17 cellular contexts compared by ENCODE assay signal in the genomic region with DNA sequence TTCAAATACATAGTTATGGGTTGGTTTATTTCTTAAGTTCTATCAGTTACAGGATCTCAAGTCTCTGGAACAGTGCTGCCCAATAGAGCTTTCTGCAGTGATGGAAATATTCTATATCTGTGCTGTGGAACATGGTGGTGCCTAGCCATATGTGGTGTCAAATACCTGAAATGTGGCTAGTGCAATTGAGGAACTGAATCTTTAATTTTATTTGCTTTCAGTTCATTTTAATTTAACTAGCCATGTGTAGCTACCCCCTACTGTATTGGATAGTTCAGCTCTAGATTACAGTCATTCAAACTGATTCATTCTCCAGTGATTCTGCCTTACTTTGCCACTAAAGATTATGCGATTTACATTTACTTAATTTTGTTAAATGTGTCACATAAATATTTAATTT.
DNase-seq lines count a peak whose midpoint lies in the region; ATAC-seq and TF ChIP-seq lines count a peak whose summit lies in the region.
"Had no signal": no experiment of that assay in that cellular context is flagged by ENCODE, and none has a peak within 500 bp of the region (broad histone marks: within the 10 kb centered on the region; RNA-seq: fewer than 3 reads in every experiment).

No MANE protein-coding gene starts in this region.

- intact Hi-C loops in CD14-positive monocyte (cut with micrococcal nuclease): no loop called here

- no peaks in the 10 kb centered on the region for H3K27me3 Mint-ChIP-seq in CD14-positive monocyte (ENCODE audit: low read depth in 3 of 3)
- H3K27me3 Mint-ChIP-seq: activated naive CD8-positive, alpha-beta T cell treated with anti-CD3 and anti-CD28 coated beads, Interleukin-2, amount 50 U/mL, for 24 hours had no signal

- no peak for TF ChIP-seq CTCF in CD14-positive monocyte (IDR thresholded peaks at IDR 0.05)

- no peaks in the 10 kb centered on the region for H3K9me3 Mint-ChIP-seq in CD14-positive monocyte
- H3K9me3 Mint-ChIP-seq: activated naive CD8-positive, alpha-beta T cell treated with anti-CD3 and anti-CD28 coated beads, Interleukin-2, amount 50 U/mL, for 24 hours had no signal

- no peak overlapping the region for H3K4me3 Mint-ChIP-seq in CD14-positive monocyte
- H3K4me3 Mint-ChIP-seq: activated naive CD8-positive, alpha-beta T cell treated with anti-CD3 and anti-CD28 coated beads, Interleukin-2, amount 50 U/mL, for 24 hours; activated T-cell treated with anti-CD3 and anti-CD28 coated beads, Interleukin-2, amount 50 U/mL, for 72 hours had no signal

- peak; percentile 34 for DNase-seq in NOMO-1 treated with DMSO at 0.1 percent for 48 hours (lab: John Stamatoyannopoulos, UW; ENCODE audit: unreplicated experiment)
- DNase-seq in NOMO-1 treated with dmso at 0.1 percent for 144 hours (lab: John Stamatoyannopoulos, UW; ENCODE audit: unreplicated experiment): no peak
- DNase-seq in GM03348 (ENCODE audit: low spot score): no peak
- DNase-seq in epidermal melanocyte (ENCODE audit: insufficient read length, low spot score): no peak
- DNase-seq in CD14-positive monocyte (ENCODE audit: low spot score): no peak
- no peak for DNase-seq in DMS 273 treated with DMSO at 0.1 percent for 48 hours (lab: John Stamatoyannopoulos, UW)
- DNase-seq: 8988T; activated CD4-positive, alpha-beta T cell treated with anti-CD3 and anti-CD28 coated beads, Interleukin-2, amount 50 U/mL, for 48 hours; activated naive CD8-positive, alpha-beta T cell treated with anti-CD3 and anti-CD28 coated beads, Interleukin-2, amount 50 U/mL, for 24 hours; activated T-cell treated with anti-CD3 and anti-CD28 coated beads, Interleukin-2, amount 50 U/mL, for 72 hours; DMS53; NCI-H187; NCI-H510A; stimulated activated CD4-positive, alpha-beta T cell treated with anti-CD3 and anti-CD28 coated beads, Interleukin-2, amount 100 ng/mL, for 48 hours; stimulated activated CD8-positive, alpha-beta memory T cell treated with anti-CD3 and anti-CD28 coated beads, Interleukin-4, amount 100 ng/mL, for 48 hours had no signal

- no peak overlapping the region for H3K27ac Mint-ChIP-seq in CD14-positive monocyte
- H3K27ac Mint-ChIP-seq: activated naive CD8-positive, alpha-beta T cell treated with anti-CD3 and anti-CD28 coated beads, Interleukin-2, amount 50 U/mL, for 24 hours; activated T-cell treated with anti-CD3 and anti-CD28 coated beads, Interleukin-2, amount 50 U/mL, for 72 hours had no signal

- ATAC-seq in HG02759 (IDR thresholded peaks at IDR 0.05; ENCODE audit: unreplicated experiment) (peak; percentile 65), HG03469 (IDR thresholded peaks at IDR 0.05; ENCODE audit: unreplicated experiment) (peak; percentile 83)
- ATAC-seq: activated naive CD8-positive, alpha-beta T cell treated with anti-CD3 and anti-CD28 coated beads, Interleukin-2, amount 50 U/mL, for 24 hours; activated T-cell treated with anti-CD3 and anti-CD28 coated beads, Interleukin-2, amount 50 U/mL, for 72 hours had no signal

- no peaks in the 10 kb centered on the region for H3K36me3 Mint-ChIP-seq in CD14-positive monocyte

- no peaks in the 10 kb centered on the region for H3K4me1 Mint-ChIP-seq in CD14-positive monocyte
